Comparison of ENCODE assay signal across 18 cellular contexts in genomic region chr13:25860265-25860664, GRCh38.
"Had no signal": no experiment of that assay in that cellular context is flagged by ENCODE, and none has a peak within 500 bp of the region (broad histone marks: within the 10 kb centered on the region; RNA-seq: fewer than 3 reads in every experiment).

No MANE protein-coding gene starts in this region.

- DNase-seq: activated CD4-positive, alpha-beta T cell treated with anti-CD3 and anti-CD28 coated beads for 1 hour; activated CD4-positive, alpha-beta T cell treated with anti-CD3 and anti-CD28 coated beads, Interleukin-2, amount 50 U/mL, for 4 hours; activated gamma-delta T cell treated with Interleukin-2 at 50 U/mL for 16 hours; caudate nucleus; gastrocnemius medialis; head of caudate nucleus; kidney; left lung; small intestine; stimulated activated CD4-positive, alpha-beta T cell treated with anti-CD3 and anti-CD28 coated beads, Interleukin-4, amount 100 ng/mL, for 1 hour; upper lobe of left lung; WERI-Rb-1 had no signal

- H3K4me3 ChIP-seq: gastrocnemius medialis, left lung, prostate gland, right atrium auricular region, thoracic aorta, upper lobe of left lung had no signal

- H3K27me3 ChIP-seq: gastrocnemius medialis, left lung, right atrium auricular region, upper lobe of left lung had no signal

- H3K4me1 ChIP-seq: gastrocnemius medialis, left lung, prostate gland, right atrium auricular region, upper lobe of left lung had no signal

- FAIRE-seq: colon, kidney, small intestine had no signal

- H3K36me3 ChIP-seq: gastrocnemius medialis, left lung, prostate gland, right atrium auricular region, thoracic aorta, upper lobe of left lung, WERI-Rb-1 had no signal

- H3K9me3 ChIP-seq: gastrocnemius medialis, left lung, prostate gland, right atrium auricular region, thoracic aorta, upper lobe of left lung had no signal

- H3K27ac ChIP-seq: gastrocnemius medialis, left lung, prostate gland, right atrium auricular region, thoracic aorta, upper lobe of left lung, WERI-Rb-1 had no signal

- ATAC-seq: activated naive CD4-positive, alpha-beta T cell treated with anti-CD3 and anti-CD28 coated beads, Interleukin-2, amount 50 U/mL, for 72 hours; gastrocnemius medialis; left lung; stimulated activated effector memory CD8-positive, alpha-beta T cell treated with anti-CD3 and anti-CD28 coated beads, Interleukin-12 subunit alpha, Interleukin-12 subunit beta, amount 100 ng/mL, for 72 hours had no signal
